ENCODE assay signal across 1 cellular context in genomic region chr2:85547089-85547858, GRCh38.
A peak's percentile ranks its signal among the peaks of the same experiment; 100 is the strongest.
TF ChIP-seq lines count a peak whose summit lies in the region.

No MANE protein-coding gene starts in this region.

TF ChIP-seq in HCT116, 20 proteins besides CTCF, POLR2A, EP300 and RAD21:
- peak; percentile 69 for TF ChIP-seq POLR2AphosphoS5 (IDR thresholded peaks at IDR 0.05; ENCODE audit: low read depth, low read length)
- no peak for TF ChIP-seq EGR1 (IDR thresholded peaks at IDR 0.05; ENCODE audit: low read depth)
